In genomic region chr1:7783178-7783711, GRCh38 we compare ENCODE assay signal across 8 cellular contexts. TPM values are rescaled to one million over a fixed set of nuclear protein-coding genes. Genes with fewer than 3 reads are reported as not detected.
DNase-seq lines count a peak whose midpoint lies in the region; ATAC-seq, FAIRE-seq and TF ChIP-seq lines count a peak whose summit lies in the region.

No MANE protein-coding gene starts in this region.

- H3K27me3 ChIP-seq in HUES64 (ENCODE audit: insufficient read depth, low read length) (peaks cover 8% of the 10 kb centered on the region), spleen (replicated peaks in 1 of 7) (no peaks in the 10 kb centered on the region)

- no peaks in the 10 kb centered on the region for H3K9me3 ChIP-seq in HUES64 (ENCODE audit: insufficient read depth, low read depth, low read length)
- no peaks in the 10 kb centered on the region for H3K9me3 ChIP-seq in kidney (ENCODE audit: control insufficient read depth in 1 of 2, low read length in 2 of 2)
- no peaks in the 10 kb centered on the region for H3K9me3 ChIP-seq in spleen

- ATAC-seq in HG03432 (IDR thresholded peaks at IDR 0.05; ENCODE audit: unreplicated experiment), result no peak
- no peak for ATAC-seq in HG02938 (IDR thresholded peaks at IDR 0.05; ENCODE audit: unreplicated experiment)

- intact Hi-C loops in kidney (cut with DNase I) (no loop called here), spleen (cut with DNase I; ENCODE audit: low total_unique reads) (no loop called here)

- peak; percentile 18 for DNase-seq in DMS53 treated with DMSO at 0.1 percent for 48 hours (lab: John Stamatoyannopoulos, UW; ENCODE audit: unreplicated experiment)
- peak; percentile 75 for DNase-seq in SK-MEL-5 (ENCODE audit: low read depth, low spot score)
- peak; percentile 74 for DNase-seq in cerebellar cortex (ENCODE audit: low spot score)
- peak; percentile 94 for DNase-seq in kidney
- peak; percentile 92 for DNase-seq in spleen

- no peak for TF ChIP-seq POLR2A in spleen (IDR thresholded peaks at IDR 0.05)

- H3K36me3 ChIP-seq in HUES64 (ENCODE audit: insufficient read depth, low read length) (peaks cover 55% of the 10 kb centered on the region), kidney (ENCODE audit: control insufficient read depth in 1 of 2, insufficient read depth in 2 of 2, low read length in 2 of 2) (peaks cover 13 to 42% of the 10 kb centered on the region in 2 donors), spleen (peaks cover 0 to 39% (median 27%) of the 10 kb centered on the region in 6 donors)

- no peaks in the 10 kb centered on the region for H3K4me1 ChIP-seq in HUES64 (ENCODE audit: insufficient read depth, low read length)
- H3K4me1 ChIP-seq in kidney (ENCODE audit: control insufficient read depth in 1 of 2, insufficient read depth in 1 of 2, low read depth in 1 of 2, low read length in 2 of 2), result peaks cover 0 to 6% of the 10 kb centered on the region in 2 donors
- peaks cover 5 to 62% (median 35%) of the 10 kb centered on the region in 6 donors for H3K4me1 ChIP-seq in spleen

- in situ Hi-C loops in SK-MEL-5 (cut with HindIII; ENCODE audit: low pct_unique_long_range_greater_than_20kb, low sequenced_read_pairs), result no loop called here

- TF ChIP-seq CTCF in kidney (IDR thresholded peaks at IDR 0.05; ENCODE audit: borderline replicate concordance, extremely low read depth, insufficient read depth) (no peak), spleen (IDR thresholded peaks at IDR 0.05 in 8 of 11, conservative IDR thresholded peaks at IDR 0.05 in 3 of 11) (no peak)

- 9% methylated on average over 25 of the region's 34 CpGs for WGBS in HUES64
- WGBS in spleen, 5 donors, result 1 to 5% (median 5%) methylated on average over 17 to 34 of the region's 34 CpGs

- H3K9ac ChIP-seq in HUES64 (ENCODE audit: low read depth, low read length), result peak overlapping the region; percentile 66
- peak overlapping the region in 1 of 2 donors; percentile 20 for H3K9ac ChIP-seq in kidney (ENCODE audit: low read length in 2 of 2)

- H3K27ac ChIP-seq in HUES64 (ENCODE audit: low read depth, low read length), result peak overlapping the region; percentile 33; the same call in 1 of the 2 replicates
- peak overlapping the region; percentile 54 to 82 for H3K27ac ChIP-seq in kidney (ENCODE audit: low read depth in 2 of 2, low read length in 2 of 2)
- H3K27ac ChIP-seq in spleen, result peak overlapping the region in 7 of 8 donors; percentile 72 to 87 (median 84)

- H3K4me3 ChIP-seq in HUES64 (ENCODE audit: low read length) (peak overlapping the region; percentile 64), kidney (ENCODE audit: low read length in 2 of 2) (peak overlapping the region; percentile 42 to 44), spleen (peak overlapping the region; percentile 30 to 77 (median 54))

- FAIRE-seq in kidney (lab: Jason Lieb, UNC), result no peak

RNA-seq across cellular contexts. Expression of gene PER3, which starts 0.8 kb away (rescaled TPM):
- 7.5 TPM for polyA plus RNA-seq in HUES64 (2013, experiment 1 of 2)
- 8.0 TPM for polyA plus RNA-seq in HUES64 (2013, experiment 2 of 2)
- 8.8 and 9.4 TPM in 2 replicates for total RNA-seq in SK-MEL-5 (2014; rRNA removed; shearing (Covaris generic))
- polyA plus RNA-seq in SK-MEL-5 (2015; cell fraction: cytosol; rRNA removed), result 11.4 and 16.6 TPM in 2 replicates
- 27.9 and 38.6 TPM in 2 replicates for polyA plus RNA-seq in SK-MEL-5 (2015; cell fraction: nucleus; rRNA removed)
- total RNA-seq in kidney (23.8 TPM), spleen (10 to 100 TPM in 5 of 7 donors, 1 to 10 TPM in 2; 7.7 to 17.5 (median 14.1) TPM)
- polyA plus RNA-seq in kidney (ENCODE audit: insufficient read depth, low read depth, low replicate concordance) (5.1 TPM), spleen (1 to 10 TPM; 1.7 to 3.5 (median 3.2) TPM)

RNA-seq across cellular contexts. Expression of gene VAMP3, which starts 12.1 kb away (rescaled TPM):
- polyA plus RNA-seq in HUES64 (2013, experiment 1 of 2), result 39.9 TPM
- polyA plus RNA-seq in HUES64 (2013, experiment 2 of 2), result 49.4 TPM
- total RNA-seq in SK-MEL-5 (2014; rRNA removed; shearing (Covaris generic)), result 102 and 104 TPM in 2 replicates
- 115 and 121 TPM in 2 replicates for polyA plus RNA-seq in SK-MEL-5 (2015; cell fraction: cytosol; rRNA removed)
- polyA plus RNA-seq in SK-MEL-5 (2015; cell fraction: nucleus; rRNA removed), result 60.4 and 62.6 TPM in 2 replicates
- total RNA-seq in kidney (93.8 TPM), spleen (100 to 1,000 TPM in 3 of 7 donors, 10 to 100 TPM in 4; 71.5 to 181 (median 90.6) TPM)
- polyA plus RNA-seq in kidney (ENCODE audit: insufficient read depth, low read depth, low replicate concordance) (69.7 TPM), spleen (10 to 100 TPM; 29.9 to 52.1 (median 31.1) TPM)

Comparison
In these comparisons a context has a peak if more than half of its experiments do, and no peak if none do; other contexts are left out.
1. DNase-seq: peak in every context shown above with its lines; median percentile 94 in kidney; 92 in spleen; 75 in SK-MEL-5; 74 in cerebellar cortex; 18 in DMS53 treated with DMSO at 0.1 percent for 48 hours.
2. H3K27ac ChIP-seq: peak in every context shown above with its lines; median percentile 84 in spleen; 68 in kidney; 33 in HUES64.